Comparison of ENCODE assay signal across 8 cellular contexts in genomic region chr3:47476644-47477199, GRCh38. TPM values are rescaled to one million over a fixed set of nuclear protein-coding genes. Genes with fewer than 3 reads are reported as not detected.
DNase-seq lines count a peak whose midpoint lies in the region; ATAC-seq and TF ChIP-seq lines count a peak whose summit lies in the region.

No MANE protein-coding gene starts in this region.

- peak overlapping the region; percentile 89 for H3K4me3 Mint-ChIP-seq in activated CD8-positive, alpha-beta memory T cell treated with anti-CD3 and anti-CD28 coated beads, Interleukin-2, amount 10 ng/mL, durations not matched to agents 7 days and 5 days
- H3K4me3 Mint-ChIP-seq in activated naive CD8-positive, alpha-beta T cell treated with anti-CD3 and anti-CD28 coated beads for 36 hours: peak overlapping the region; percentile 84
- H3K4me3 Mint-ChIP-seq in memory B cell: peak overlapping the region; percentile 59

- no peak for TF ChIP-seq POLR2A in suprapubic skin (IDR thresholded peaks at IDR 0.05)

- CTCF ChIA-PET in activated CD8-positive, alpha-beta memory T cell treated with anti-CD3 and anti-CD28 coated beads, Interleukin-2, amount 10 ng/mL, durations not matched to agents 7 days and 5 days (lab: Charles Lee): interaction anchor here (0.7 to 4.2 kb wide), 8 partner anchors 20 to 73 kb away, joined by 3 to 89 read pairs (median 3); no protein-coding TSS in a partner anchor

- peaks cover 6% of the 10 kb centered on the region for H3K36me3 Mint-ChIP-seq in activated CD8-positive, alpha-beta memory T cell treated with anti-CD3 and anti-CD28 coated beads, Interleukin-2, amount 10 ng/mL, durations not matched to agents 7 days and 5 days
- H3K36me3 Mint-ChIP-seq in activated naive CD8-positive, alpha-beta T cell treated with anti-CD3 and anti-CD28 coated beads for 36 hours: peaks cover 12% of the 10 kb centered on the region
- H3K36me3 Mint-ChIP-seq in memory B cell: no peaks in the 10 kb centered on the region

- TF ChIP-seq EP300 in suprapubic skin (IDR thresholded peaks at IDR 0.05): no peak

- H3K9me3 ChIP-seq in suprapubic skin: no peaks in the 10 kb centered on the region

- H3K36me3 ChIP-seq in suprapubic skin: no peaks in the 10 kb centered on the region

- no peak for DNase-seq in activated CD8-positive, alpha-beta memory T cell treated with anti-CD3 and anti-CD28 coated beads, Interleukin-2, amount 10 ng/mL, durations not matched to agents 7 days and 5 days
- DNase-seq in activated CD8-positive, alpha-beta memory T cell treated with anti-CD3 and anti-CD28 coated beads, Interleukin-2, amount 50 U/mL, for 48 hours: no peak
- no peak for DNase-seq in activated naive CD8-positive, alpha-beta T cell treated with anti-CD3 and anti-CD28 coated beads for 36 hours
- DNase-seq in memory B cell (ENCODE audit: low spot score in 2 of 2) (no peak), suprapubic skin (ENCODE audit: low spot score in 2 of 2) (no peak), NCI-H1105 treated with DMSO at 0.1 percent for 48 hours (lab: John Stamatoyannopoulos, UW) (no peak), SIG-M5 treated with dmso at 0.1 percent for 504 hours (lab: John Stamatoyannopoulos, UW; ENCODE audit: unreplicated experiment) (no peak)
- no peak for DNase-seq in activated CD4-positive, CD25-positive, alpha-beta regulatory T cell (lab: John Stamatoyannopoulos, UW)

- H3K27ac Mint-ChIP-seq in activated CD8-positive, alpha-beta memory T cell treated with anti-CD3 and anti-CD28 coated beads, Interleukin-2, amount 10 ng/mL, durations not matched to agents 7 days and 5 days: peak overlapping the region; percentile 81
- peak overlapping the region; percentile 70 for H3K27ac Mint-ChIP-seq in activated naive CD8-positive, alpha-beta T cell treated with anti-CD3 and anti-CD28 coated beads for 36 hours
- H3K27ac Mint-ChIP-seq in memory B cell: peak overlapping the region; percentile 92

- no peaks in the 10 kb centered on the region for H3K27me3 Mint-ChIP-seq in activated CD8-positive, alpha-beta memory T cell treated with anti-CD3 and anti-CD28 coated beads, Interleukin-2, amount 10 ng/mL, durations not matched to agents 7 days and 5 days
- no peaks in the 10 kb centered on the region for H3K27me3 Mint-ChIP-seq in activated naive CD8-positive, alpha-beta T cell treated with anti-CD3 and anti-CD28 coated beads for 36 hours
- no peaks in the 10 kb centered on the region for H3K27me3 Mint-ChIP-seq in memory B cell

- no peak for TF ChIP-seq CTCF in suprapubic skin (IDR thresholded peaks at IDR 0.05)

- peaks cover 31% of the 10 kb centered on the region for H3K4me1 Mint-ChIP-seq in activated CD8-positive, alpha-beta memory T cell treated with anti-CD3 and anti-CD28 coated beads, Interleukin-2, amount 10 ng/mL, durations not matched to agents 7 days and 5 days
- H3K4me1 Mint-ChIP-seq in activated naive CD8-positive, alpha-beta T cell treated with anti-CD3 and anti-CD28 coated beads for 36 hours: peaks cover 23% of the 10 kb centered on the region
- H3K4me1 Mint-ChIP-seq in memory B cell: peaks cover 19% of the 10 kb centered on the region

- peak overlapping the region; percentile 92 for H3K27ac ChIP-seq in suprapubic skin

- ATAC-seq in activated CD8-positive, alpha-beta memory T cell treated with anti-CD3 and anti-CD28 coated beads, Interleukin-2, amount 10 ng/mL, durations not matched to agents 7 days and 5 days: no peak
- ATAC-seq in memory B cell (ENCODE audit: low read depth): no peak

- no peaks in the 10 kb centered on the region for H3K9me3 Mint-ChIP-seq in activated CD8-positive, alpha-beta memory T cell treated with anti-CD3 and anti-CD28 coated beads, Interleukin-2, amount 10 ng/mL, durations not matched to agents 7 days and 5 days (ENCODE audit: low read depth)
- no peaks in the 10 kb centered on the region for H3K9me3 Mint-ChIP-seq in activated naive CD8-positive, alpha-beta T cell treated with anti-CD3 and anti-CD28 coated beads for 36 hours
- H3K9me3 Mint-ChIP-seq in memory B cell: no peaks in the 10 kb centered on the region

- WGBS in suprapubic skin: 84% methylated on average over 10 of the region's 11 CpGs

- H3K4me3 ChIP-seq in suprapubic skin: peak overlapping the region; percentile 98

- H3K27me3 ChIP-seq in suprapubic skin: no peaks in the 10 kb centered on the region

- peaks cover 36% of the 10 kb centered on the region for H3K4me1 ChIP-seq in suprapubic skin

RNA-seq across cellular contexts. Expression of gene SCAP, which starts 1.0 kb away (rescaled TPM):
- total RNA-seq in activated CD8-positive, alpha-beta memory T cell treated with anti-CD3 and anti-CD28 coated beads, Interleukin-2, amount 10 ng/mL, durations not matched to agents 7 days and 5 days: 10 to 100 TPM; 65.5 to 69.2 TPM
- 10 to 100 TPM; 58.3 to 58.4 TPM for total RNA-seq in activated naive CD8-positive, alpha-beta T cell treated with anti-CD3 and anti-CD28 coated beads for 36 hours
- total RNA-seq in suprapubic skin: 100 to 1,000 TPM; 142 to 195 (median 151) TPM

RNA-seq across cellular contexts. Expression of gene ELP6, which starts 36.8 kb away (rescaled TPM):
- total RNA-seq in activated CD8-positive, alpha-beta memory T cell treated with anti-CD3 and anti-CD28 coated beads, Interleukin-2, amount 10 ng/mL, durations not matched to agents 7 days and 5 days: 10 to 100 TPM; 46.6 to 48.8 TPM
- 10 to 100 TPM; 49.2 to 51.4 TPM for total RNA-seq in activated naive CD8-positive, alpha-beta T cell treated with anti-CD3 and anti-CD28 coated beads for 36 hours
- 10 to 100 TPM; 11.7 to 18.6 (median 17.0) TPM for total RNA-seq in suprapubic skin
